2 cellular contexts compared by ENCODE assay signal in the genomic region with DNA sequence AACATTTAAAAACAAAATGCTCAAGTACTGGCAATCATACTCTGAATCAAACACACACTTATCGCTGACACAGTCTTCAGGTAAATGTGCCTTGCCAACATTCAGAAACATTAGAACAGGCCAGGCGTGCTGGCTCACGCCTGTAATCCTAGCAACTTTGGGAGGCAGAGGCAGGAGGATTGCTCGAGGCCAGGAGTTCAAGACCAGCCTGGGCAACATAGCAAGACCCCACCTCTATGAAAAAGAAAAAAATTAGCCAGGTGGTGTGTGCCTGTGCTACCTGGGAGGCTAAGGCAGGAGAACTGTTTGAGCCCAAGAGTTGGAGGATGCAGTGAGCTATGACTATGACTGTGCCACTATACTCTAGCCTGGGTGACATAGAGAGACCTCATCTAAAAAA.
TF ChIP-seq lines count a peak whose summit lies in the region.

No MANE protein-coding gene starts in this region.

TF ChIP-seq in HepG2, 621 proteins besides CTCF, POLR2A, EP300 and RAD21:
- no peak for TF ChIP-seq HNRNPL (IDR thresholded peaks at IDR 0.05; ENCODE audit: low read depth, low read length)
- TF ChIP-seq ZNF121 (CRISPR knock-in tag; IDR thresholded peaks at IDR 0.05), result peak; percentile 53; the same call in 1 of the 2 replicates
TF ChIP-seq in HepG2: peak in this region for 1.

TF ChIP-seq in WTC11, 78 proteins besides CTCF, POLR2A, EP300 and RAD21:
- TF ChIP-seq ZNF121 (CRISPR knock-in tag; IDR thresholded peaks at IDR 0.05) (peak; percentile 89), TEAD4 (CRISPR knock-in tag; IDR thresholded peaks at IDR 0.05) (no peak), CREB1 (CRISPR knock-in tag; IDR thresholded peaks at IDR 0.05) (no peak)
TF ChIP-seq in WTC11: peak in this region for 1.
